Comparison of ENCODE assay signal across 10 cellular contexts in genomic region chr19:38669532-38669931, GRCh38. TPM values are rescaled to one million over a fixed set of nuclear protein-coding genes. Genes with fewer than 3 reads are reported as not detected.
DNase-seq lines count a peak whose midpoint lies in the region; ATAC-seq and TF ChIP-seq lines count a peak whose summit lies in the region.
"Had no signal": no experiment of that assay in that cellular context is flagged by ENCODE, and none has a peak within 500 bp of the region (broad histone marks: within the 10 kb centered on the region; RNA-seq: fewer than 3 reads in every experiment).

No MANE protein-coding gene starts in this region.

- POLR2A ChIA-PET in activated CD8-positive, alpha-beta T cell treated with anti-CD3 and anti-CD28 coated beads, Interleukin-2, amount 10 ng/mL, durations not matched to agents 7 days and 5 days (lab: Charles Lee): interaction anchor here (0.7 to 1.4 kb wide), 5 partner anchors 12 to 31 kb away, joined by 3 to 4 read pairs (median 3); partner anchors contain the start of gene ACTN4

- H3K9ac ChIP-seq in subcutaneous abdominal adipose tissue (ENCODE audit: low read length in 5 of 5): peak overlapping the region in 1 of 5 donors; percentile 56

- peak; percentile 29 for DNase-seq in activated CD4-positive, alpha-beta T cell treated with anti-CD3 and anti-CD28 coated beads, Interleukin-2, amount 50 U/mL, for 1 hour
- no peak for DNase-seq in activated CD4-positive, alpha-beta T cell treated with anti-CD3 and anti-CD28 coated beads for 4 hours
- DNase-seq in activated CD8-positive, alpha-beta T cell treated with anti-CD3 and anti-CD28 coated beads, Interleukin-2, amount 10 ng/mL, durations not matched to agents 7 days and 5 days: peak; percentile 56
- no peak for DNase-seq in left lung
- no peak for DNase-seq in testis
- DNase-seq in nucleus accumbens (lab: John Stamatoyannopoulos, UW): no peak
- no peak for DNase-seq in H7

- H3K9me3 ChIP-seq in left lung: no peaks in the 10 kb centered on the region
- no peaks in the 10 kb centered on the region for H3K9me3 ChIP-seq in subcutaneous abdominal adipose tissue (ENCODE audit: control insufficient read depth in 5 of 5, low read length in 5 of 5)
- no peaks in the 10 kb centered on the region for H3K9me3 ChIP-seq in testis

- H3K27ac Mint-ChIP-seq in activated CD8-positive, alpha-beta T cell treated with anti-CD3 and anti-CD28 coated beads, Interleukin-2, amount 10 ng/mL, durations not matched to agents 7 days and 5 days: peak overlapping the region; percentile 78

- no peak for TF ChIP-seq POLR2A in testis (IDR thresholded peaks at IDR 0.05)

- H3K27me3 ChIP-seq in left lung (no peaks in the 10 kb centered on the region), subcutaneous abdominal adipose tissue (ENCODE audit: control insufficient read depth in 5 of 5, insufficient read depth in 4 of 5, low read length in 5 of 5) (no peaks in the 10 kb centered on the region), testis (no peaks in the 10 kb centered on the region), H7 (ENCODE audit: control insufficient read depth, insufficient read depth, low read length) (no peaks in the 10 kb centered on the region)

- peaks cover 0 to 13% of the 10 kb centered on the region in 2 donors for H3K36me3 ChIP-seq in left lung
- H3K36me3 ChIP-seq in subcutaneous abdominal adipose tissue (ENCODE audit: control insufficient read depth in 5 of 5, insufficient read depth in 5 of 5, low read length in 5 of 5): peaks cover 0 to 5% (median 2%) of the 10 kb centered on the region in 5 donors
- no peaks in the 10 kb centered on the region for H3K36me3 ChIP-seq in testis (ENCODE audit: low read depth, missing control alignments)
- no peaks in the 10 kb centered on the region; the same call in 1 of the 2 replicates for H3K36me3 ChIP-seq in H7 (replicated peaks; ENCODE audit: control insufficient read depth, insufficient read depth, low read length)

- peaks cover 50 to 88% of the 10 kb centered on the region in 2 donors for H3K4me1 ChIP-seq in left lung
- H3K4me1 ChIP-seq in subcutaneous abdominal adipose tissue (ENCODE audit: control insufficient read depth in 5 of 5, insufficient read depth in 5 of 5, low read length in 5 of 5): peaks cover 18 to 80% (median 69%) of the 10 kb centered on the region in 5 donors
- H3K4me1 ChIP-seq in testis: peaks cover 45% of the 10 kb centered on the region

- no peaks in the 10 kb centered on the region for H3K9me3 Mint-ChIP-seq in activated CD8-positive, alpha-beta T cell treated with anti-CD3 and anti-CD28 coated beads, Interleukin-2, amount 10 ng/mL, durations not matched to agents 7 days and 5 days (ENCODE audit: insufficient read depth)
- H3K9me3 Mint-ChIP-seq: neural crest cell had no signal

- ATAC-seq in activated CD8-positive, alpha-beta T cell treated with anti-CD3 and anti-CD28 coated beads, Interleukin-2, amount 10 ng/mL, durations not matched to agents 7 days and 5 days: peak; percentile 28
- no peak for ATAC-seq in left lung
- ATAC-seq: K562 had no signal

- TF ChIP-seq CTCF in left lung (IDR thresholded peaks at IDR 0.05) (no peak), testis (IDR thresholded peaks at IDR 0.05) (no peak)

- H3K27me3 Mint-ChIP-seq in activated CD8-positive, alpha-beta T cell treated with anti-CD3 and anti-CD28 coated beads, Interleukin-2, amount 10 ng/mL, durations not matched to agents 7 days and 5 days (ENCODE audit: low read depth): no peaks in the 10 kb centered on the region

- peaks cover 43% of the 10 kb centered on the region for H3K36me3 Mint-ChIP-seq in activated CD8-positive, alpha-beta T cell treated with anti-CD3 and anti-CD28 coated beads, Interleukin-2, amount 10 ng/mL, durations not matched to agents 7 days and 5 days (ENCODE audit: low read depth)

- 61 to 84% methylated on average over 5 of the region's 5 CpGs for WGBS in testis, 2 donors

- H3K27ac ChIP-seq in left lung (peak overlapping the region; percentile 44 to 86), subcutaneous abdominal adipose tissue (ENCODE audit: low read depth, low read length) (peak overlapping the region; percentile 19), testis (peak overlapping the region in 1 of 2 donors; percentile 41)

- intact Hi-C loops in left lung (cut with DNase I) (no loop called here), testis (cut with DNase I; ENCODE audit: low total_unique reads) (no loop called here)

- H3K4me3 Mint-ChIP-seq in activated CD8-positive, alpha-beta T cell treated with anti-CD3 and anti-CD28 coated beads, Interleukin-2, amount 10 ng/mL, durations not matched to agents 7 days and 5 days: peak overlapping the region; percentile 57
- H3K4me3 Mint-ChIP-seq: neural crest cell had no signal

- no peak overlapping the region for H3K4me3 ChIP-seq in left lung
- no peak overlapping the region for H3K4me3 ChIP-seq in subcutaneous abdominal adipose tissue (ENCODE audit: low read depth in 1 of 5, low read length in 5 of 5)
- H3K4me3 ChIP-seq in testis: no peak overlapping the region
- no peak overlapping the region for H3K4me3 ChIP-seq in H7 (ENCODE audit: insufficient read depth, low read depth, low read length)
- H3K4me3 ChIP-seq: K562 had no signal

- CTCF ChIA-PET in activated CD8-positive, alpha-beta T cell treated with anti-CD3 and anti-CD28 coated beads, Interleukin-2, amount 10 ng/mL, durations not matched to agents 7 days and 5 days (lab: Charles Lee): interaction anchor here (0.9 to 2.8 kb wide), 8 partner anchors 13 to 261 kb away, joined by 3 to 14 read pairs (median 4); partner anchors contain the start of genes ACTN4, MRPS12 and SARS2

- H3K4me1 Mint-ChIP-seq in activated CD8-positive, alpha-beta T cell treated with anti-CD3 and anti-CD28 coated beads, Interleukin-2, amount 10 ng/mL, durations not matched to agents 7 days and 5 days (ENCODE audit: low read depth): peaks cover 83% of the 10 kb centered on the region

RNA-seq across cellular contexts. Expression of gene ACTN4, which starts 22.1 kb away (rescaled TPM):
- total RNA-seq in activated CD8-positive, alpha-beta T cell treated with anti-CD3 and anti-CD28 coated beads, Interleukin-2, amount 10 ng/mL, durations not matched to agents 7 days and 5 days: 100 to 1,000 TPM; 357 to 373 TPM
- total RNA-seq in left lung (100 to 1,000 TPM; 576 to 647 TPM), testis (100 to 1,000 TPM; 112 to 135 TPM)
- 158 TPM for polyA plus RNA-seq in testis (ENCODE audit: insufficient read depth, low read depth, low replicate concordance)
- 163 and 226 TPM in 2 replicates for total RNA-seq in H7 (2014; rRNA removed; shearing (Covaris generic))

RNA-seq across cellular contexts. Expression of gene EIF3K, which starts 50.5 kb away (rescaled TPM):
- 100 to 1,000 TPM; 325 to 352 TPM for total RNA-seq in activated CD8-positive, alpha-beta T cell treated with anti-CD3 and anti-CD28 coated beads, Interleukin-2, amount 10 ng/mL, durations not matched to agents 7 days and 5 days
- total RNA-seq in left lung (100 to 1,000 TPM; 184 to 224 TPM), testis (100 to 1,000 TPM; 195 to 235 TPM)
- polyA plus RNA-seq in testis (ENCODE audit: insufficient read depth, low read depth, low replicate concordance): 201 TPM
- total RNA-seq in H7 (2014; rRNA removed; shearing (Covaris generic)): 408 and 422 TPM in 2 replicates

RNA-seq across cellular contexts. Expression of gene MAP4K1, which starts 51.8 kb away (rescaled TPM):
- total RNA-seq in activated CD8-positive, alpha-beta T cell treated with anti-CD3 and anti-CD28 coated beads, Interleukin-2, amount 10 ng/mL, durations not matched to agents 7 days and 5 days: 100 to 1,000 TPM; 259 to 269 TPM
- total RNA-seq in left lung: 10 to 100 TPM in 1 of 2 donors, 1 to 10 TPM in 1; 6.1 to 10.7 TPM
- 1 to 10 TPM; 2.8 to 9.9 TPM for total RNA-seq in testis
- polyA plus RNA-seq in testis (ENCODE audit: insufficient read depth, low read depth, low replicate concordance): 8.3 TPM
- 8.2 and 13.7 TPM in 2 replicates for total RNA-seq in H7 (2014; rRNA removed; shearing (Covaris generic))

Comparison
In these comparisons a context has a peak if more than half of its experiments do, and no peak if none do; other contexts are left out.
1. DNase-seq: peak in activated CD4-positive, alpha-beta T cell treated with anti-CD3 and anti-CD28 coated beads, Interleukin-2, amount 50 U/mL, for 1 hour (single experiment) and activated CD8-positive, alpha-beta T cell treated with anti-CD3 and anti-CD28 coated beads, Interleukin-2, amount 10 ng/mL, durations not matched to agents 7 days and 5 days (single experiment); none in activated CD4-positive, alpha-beta T cell treated with anti-CD3 and anti-CD28 coated beads for 4 hours (0 of 2), left lung (0 of 2), testis (single experiment), nucleus accumbens (0 of 56) and H7 (single experiment).
2. RNA of gene MAP4K1, which starts 51.8 kb away (total RNA-seq): 259 to 269 TPM in activated CD8-positive, alpha-beta T cell treated with anti-CD3 and anti-CD28 coated beads, Interleukin-2, amount 10 ng/mL, durations not matched to agents 7 days and 5 days; 6.1 to 10.7 TPM in left lung, 2.8 to 9.9 TPM in testis and 8.2 to 13.7 TPM in H7; every median in the first group is over 10 times any median in the second.